Comparison of ENCODE assay signal across 15 cellular contexts in genomic region chr17:64387145-64387473, GRCh38. TPM values are rescaled to one million over a fixed set of nuclear protein-coding genes. Genes with fewer than 3 reads are reported as not detected.
DNase-seq lines count a peak whose midpoint lies in the region; ATAC-seq and TF ChIP-seq lines count a peak whose summit lies in the region.
"Had no signal": no experiment of that assay in that cellular context is flagged by ENCODE, and none has a peak within 500 bp of the region (broad histone marks: within the 10 kb centered on the region; RNA-seq: fewer than 3 reads in every experiment).

No MANE protein-coding gene starts in this region.

- POLR2A ChIA-PET in naive thymus-derived CD8-positive, alpha-beta T cell (lab: Charles Lee): interaction anchor here (0.9 kb wide), 1 partner anchor 11 kb away, joined by 3 read pairs; no protein-coding TSS in a partner anchor

- H3K4me3 ChIP-seq in thyroid gland (replicated peaks in 1 of 3): peak overlapping the region in 1 of 3 donors; percentile 21
- H3K4me3 ChIP-seq: GM23248 had no signal

- no peaks in the 10 kb centered on the region for H3K9me3 ChIP-seq in thyroid gland

- no peak overlapping the region for H3K4me3 Mint-ChIP-seq in activated naive CD4-positive, alpha-beta T cell treated with anti-CD3 and anti-CD28 coated beads, Interleukin-2, amount 50 U/mL, for 24 hours
- H3K4me3 Mint-ChIP-seq in chondrocyte (ENCODE audit: unreplicated experiment): no peak overlapping the region
- peak overlapping the region in 8 of 10 donors; percentile 11 to 80 (median 54) for H3K4me3 Mint-ChIP-seq in naive thymus-derived CD8-positive, alpha-beta T cell

- H3K27me3 ChIP-seq in thyroid gland: no peaks in the 10 kb centered on the region

- no peaks in the 10 kb centered on the region for H3K9me3 Mint-ChIP-seq in activated naive CD4-positive, alpha-beta T cell treated with anti-CD3 and anti-CD28 coated beads, Interleukin-2, amount 50 U/mL, for 24 hours
- no peaks in the 10 kb centered on the region for H3K9me3 Mint-ChIP-seq in activated naive CD4-positive, alpha-beta T cell treated with anti-CD3 and anti-CD28 coated beads, Interleukin-2, amount 50 U/mL, for 72 hours
- no peaks in the 10 kb centered on the region for H3K9me3 Mint-ChIP-seq in chondrocyte (ENCODE audit: low read depth)
- H3K9me3 Mint-ChIP-seq in naive thymus-derived CD8-positive, alpha-beta T cell: no peaks in the 10 kb centered on the region

- H3K4me1 Mint-ChIP-seq in activated naive CD4-positive, alpha-beta T cell treated with anti-CD3 and anti-CD28 coated beads, Interleukin-2, amount 50 U/mL, for 24 hours: peaks cover 56% of the 10 kb centered on the region
- H3K4me1 Mint-ChIP-seq in chondrocyte (ENCODE audit: low read depth): peaks cover 21% of the 10 kb centered on the region
- peaks cover 52 to 92% (median 89%) of the 10 kb centered on the region in 4 donors for H3K4me1 Mint-ChIP-seq in naive thymus-derived CD8-positive, alpha-beta T cell

- H3K36me3 Mint-ChIP-seq in activated naive CD4-positive, alpha-beta T cell treated with anti-CD3 and anti-CD28 coated beads, Interleukin-2, amount 50 U/mL, for 24 hours: no peaks in the 10 kb centered on the region
- peaks cover 0 to 12% of the 10 kb centered on the region in 2 donors for H3K36me3 Mint-ChIP-seq in activated naive CD4-positive, alpha-beta T cell treated with anti-CD3 and anti-CD28 coated beads, Interleukin-2, amount 50 U/mL, for 72 hours
- H3K36me3 Mint-ChIP-seq in chondrocyte (ENCODE audit: low read depth): no peaks in the 10 kb centered on the region
- peaks cover 4 to 78% (median 34%) of the 10 kb centered on the region in 3 donors for H3K36me3 Mint-ChIP-seq in naive thymus-derived CD8-positive, alpha-beta T cell

- H3K36me3 ChIP-seq in thyroid gland: no peaks in the 10 kb centered on the region

- 56 to 60% methylated on average over 9 of the region's 9 CpGs for WGBS in thyroid gland, 2 donors

- TF ChIP-seq POLR2A in thyroid gland (IDR thresholded peaks at IDR 0.05): no peak

- no peaks in the 10 kb centered on the region for H3K27me3 Mint-ChIP-seq in activated naive CD4-positive, alpha-beta T cell treated with anti-CD3 and anti-CD28 coated beads, Interleukin-2, amount 50 U/mL, for 24 hours
- no peaks in the 10 kb centered on the region for H3K27me3 Mint-ChIP-seq in chondrocyte (ENCODE audit: low read depth)
- no peaks in the 10 kb centered on the region for H3K27me3 Mint-ChIP-seq in naive thymus-derived CD8-positive, alpha-beta T cell

- peak overlapping the region; percentile 35 to 84 (median 79) for H3K27ac ChIP-seq in thyroid gland
- H3K27ac ChIP-seq: GM23248 had no signal

- no peak for TF ChIP-seq CTCF in chondrocyte (IDR thresholded peaks at IDR 0.05)
- TF ChIP-seq CTCF in thyroid gland (IDR thresholded peaks at IDR 0.05): no peak

- intact Hi-C loops in thyroid gland (cut with DNase I): no loop called here

- peaks cover 4 to 21% of the 10 kb centered on the region in 2 donors for H3K4me1 ChIP-seq in thyroid gland

- peak overlapping the region; percentile 23 for H3K27ac Mint-ChIP-seq in activated naive CD4-positive, alpha-beta T cell treated with anti-CD3 and anti-CD28 coated beads, Interleukin-2, amount 50 U/mL, for 24 hours
- peak overlapping the region in 1 of 2 donors; percentile 93 for H3K27ac Mint-ChIP-seq in activated naive CD4-positive, alpha-beta T cell treated with anti-CD3 and anti-CD28 coated beads, Interleukin-2, amount 50 U/mL, for 72 hours
- no peak overlapping the region for H3K27ac Mint-ChIP-seq in chondrocyte (ENCODE audit: unreplicated experiment)
- peak overlapping the region; percentile 26 to 99 (median 83) for H3K27ac Mint-ChIP-seq in naive thymus-derived CD8-positive, alpha-beta T cell

- DNase-seq in activated naive CD4-positive, alpha-beta T cell treated with anti-CD3 and anti-CD28 coated beads, Interleukin-2, amount 50 U/mL, for 72 hours (ENCODE audit: low spot score in 2 of 2): no peak
- DNase-seq in chondrocyte (ENCODE audit: low spot score) (peak; percentile 72), thyroid gland (no peak), occipital lobe (lab: John Stamatoyannopoulos, UW) (no peak), SK-N-DZ (ENCODE audit: low spot score) (no peak)
- DNase-seq in naive thymus-derived CD8-positive, alpha-beta T cell: no peak
- DNase-seq: ACHN, activated T-cell treated with anti-CD3 and anti-CD28 coated beads for 4 hours, amygdala, GM23248, NCI-H1105, NCI-H226, retina had no signal

- no peak for ATAC-seq in activated naive CD4-positive, alpha-beta T cell treated with anti-CD3 and anti-CD28 coated beads, Interleukin-2, amount 50 U/mL, for 72 hours
- ATAC-seq in naive thymus-derived CD8-positive, alpha-beta T cell: no peak
- no peak for ATAC-seq in HG03442 (IDR thresholded peaks at IDR 0.05; ENCODE audit: unreplicated experiment)

RNA-seq across cellular contexts. Expression of gene PECAM1, which starts 3.6 kb away (rescaled TPM):
- 10 to 100 TPM in 1 of 2 donors, 1 to 10 TPM in 1; 6.3 to 21.5 TPM for total RNA-seq in activated naive CD4-positive, alpha-beta T cell treated with anti-CD3 and anti-CD28 coated beads, Interleukin-2, amount 50 U/mL, for 72 hours
- total RNA-seq in chondrocyte (0.15 to 0.34 TPM in 2 of 3 replicates, not detected in the other), thyroid gland (100 to 1,000 TPM in 2 of 4 donors, 10 to 100 TPM in 2; 59.1 to 184 (median 101) TPM), occipital lobe (7.2 TPM)
- 100 to 1,000 TPM; 172 to 177 TPM for total RNA-seq in naive thymus-derived CD8-positive, alpha-beta T cell
- 100 to 1,000 TPM; 168 to 264 (median 187) TPM for polyA plus RNA-seq in naive thymus-derived CD8-positive, alpha-beta T cell
- polyA plus RNA-seq in SK-N-DZ (2014; cell fraction: cytosol; rRNA removed): not detected in 2 replicates
- not detected in 2 replicates for polyA plus RNA-seq in SK-N-DZ (2014; cell fraction: nucleus; rRNA removed)
- total RNA-seq: GM23248 had no signal

Comparison
In these comparisons a context has a peak if more than half of its experiments do, and no peak if none do; other contexts are left out.
1. H3K4me3 Mint-ChIP-seq: peak in naive thymus-derived CD8-positive, alpha-beta T cell (8 of 10); none in activated naive CD4-positive, alpha-beta T cell treated with anti-CD3 and anti-CD28 coated beads, Interleukin-2, amount 50 U/mL, for 24 hours (single experiment) and chondrocyte (single experiment).